8 cellular contexts compared by ENCODE assay signal in the genomic region with DNA sequence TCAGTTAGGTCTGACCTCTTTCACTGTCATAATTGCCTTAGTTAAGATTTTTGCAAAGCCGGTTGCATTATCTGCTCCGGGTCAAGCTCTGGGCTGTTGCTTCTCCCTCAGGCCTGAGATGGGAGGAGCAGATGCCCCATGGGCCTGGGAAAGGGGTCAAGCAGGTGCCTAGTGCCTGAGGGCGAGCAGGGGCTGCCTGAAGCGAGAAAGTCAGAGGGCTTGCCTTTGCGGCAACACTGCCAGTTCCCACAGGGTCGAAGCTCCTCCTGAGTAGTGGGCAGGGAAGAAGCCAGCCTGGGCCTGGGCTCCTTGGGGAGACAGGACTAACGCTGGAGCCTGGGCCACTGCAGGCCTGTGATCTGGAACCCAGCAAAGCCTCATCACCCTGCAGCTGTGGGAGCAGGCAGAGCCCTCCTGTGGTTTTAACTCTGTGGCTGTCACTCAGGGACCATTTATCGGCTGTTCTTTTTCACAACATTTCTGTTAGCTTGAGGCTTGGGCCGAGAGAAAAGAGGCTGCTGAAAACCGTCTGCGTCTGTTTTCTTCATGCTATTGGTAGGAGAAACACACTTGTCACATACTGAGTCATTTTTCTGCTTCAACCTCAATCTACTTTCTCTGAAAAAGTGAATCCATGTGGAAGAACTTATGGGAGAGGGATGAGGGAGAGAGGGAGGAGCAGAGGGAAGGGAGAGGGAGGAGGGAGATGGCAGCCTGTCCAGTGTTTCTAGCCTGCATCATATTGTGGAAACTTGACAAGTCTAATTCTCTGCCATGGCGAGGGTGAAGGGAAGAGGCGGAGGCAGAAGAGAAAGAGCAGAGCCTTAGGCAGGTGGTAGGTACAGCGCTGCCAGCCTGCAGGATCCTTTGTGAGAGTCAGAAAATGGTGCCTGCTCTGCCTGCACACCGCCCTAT.
DNase-seq lines count a peak whose midpoint lies in the region; ATAC-seq, FAIRE-seq and TF ChIP-seq lines count a peak whose summit lies in the region.

No MANE protein-coding gene starts in this region.

- peaks cover 9% of the 10 kb centered on the region for H3K4me1 ChIP-seq in GM12878 (ENCODE audit: control insufficient read depth, insufficient read depth, low read length)
- peaks cover 0 to 3% of the 10 kb centered on the region in 2 donors for H3K4me1 ChIP-seq in small intestine (ENCODE audit: control insufficient read depth in 2 of 2, insufficient read depth in 1 of 2, low read depth in 1 of 2, low read length in 1 of 2)

- RAD21 ChIA-PET in GM12878 (lab: Charles Lee; ENCODE audit: unreplicated experiment), result no interaction called here

- ATAC-seq in GM12878, result peak; percentile 57
- no peak for ATAC-seq in HG03442 (IDR thresholded peaks at IDR 0.05; ENCODE audit: unreplicated experiment)

- H3K27ac ChIP-seq in GM12878 (ENCODE audit: control insufficient read depth, insufficient read depth) (no peak overlapping the region), small intestine (ENCODE audit: low read depth in 1 of 2, low read length in 1 of 2) (peak overlapping the region in 1 of 2 donors; percentile 37)

- peak; percentile 51 for DNase-seq in activated naive CD4-positive, alpha-beta T cell treated with anti-CD3 and anti-CD28 coated beads, Interleukin-2, amount 10 ng/mL, durations not matched to agents 7 days and 5 days
- no peak for DNase-seq in activated naive CD4-positive, alpha-beta T cell treated with Interleukin-2 at 50 U/mL for 16 hours
- peak; percentile 27 for DNase-seq in NCI-H2171 (lab: John Stamatoyannopoulos, UW)
- DNase-seq in GM12878 (ENCODE audit: low read depth, low spot score), result no peak
- peak; percentile 45 for DNase-seq in small intestine
- DNase-seq in ACHN, result no peak
- DNase-seq in NCI-H446 (lab: John Stamatoyannopoulos, UW), result no peak

- BruUV-seq in GM12878 (replicated peaks; lab: Mats Ljungman, UMichigan), result no TSS peak

- no peaks in the 10 kb centered on the region for H3K27me3 Mint-ChIP-seq in activated naive CD4-positive, alpha-beta T cell treated with anti-CD3 and anti-CD28 coated beads, Interleukin-2, amount 10 ng/mL, durations not matched to agents 7 days and 5 days

- H2AFZ ChIP-seq in GM12878 (ENCODE audit: control insufficient read depth, low read depth, low read length), result peak overlapping the region; percentile 7; the same call in 1 of the 2 replicates

- no peaks in the 10 kb centered on the region for H3K79me2 ChIP-seq in GM12878 (ENCODE audit: control insufficient read depth, insufficient read depth, low read length)

- H3K36me3 ChIP-seq in GM12878 (ENCODE audit: control insufficient read depth in 2 of 2, insufficient read depth in 2 of 2, low read length in 1 of 2) (no peaks in the 10 kb centered on the region), small intestine (ENCODE audit: control insufficient read depth in 2 of 2, insufficient read depth in 2 of 2, low read length in 2 of 2) (no peaks in the 10 kb centered on the region)

- 0 out of 2 replicates have a peak overlapping the region, but pooled peaks have one; percentile 52 for H3K4me2 ChIP-seq in GM12878 (ENCODE audit: control insufficient read depth, insufficient read depth)

- FAIRE-seq in GM12878 (lab: Jason Lieb, UNC) (no peak), small intestine (lab: Jason Lieb, UNC) (no peak)

- H3K4me3 Mint-ChIP-seq in activated naive CD4-positive, alpha-beta T cell treated with anti-CD3 and anti-CD28 coated beads, Interleukin-2, amount 10 ng/mL, durations not matched to agents 7 days and 5 days, result peak overlapping the region; percentile 50

- H3K27me3 ChIP-seq in GM12878 (replicated peaks in 1 of 2; ENCODE audit: control insufficient read depth in 2 of 2, insufficient read depth in 2 of 2, low read length in 1 of 2) (no peaks in the 10 kb centered on the region), small intestine (ENCODE audit: control insufficient read depth in 2 of 2, insufficient read depth in 2 of 2, low read length in 2 of 2) (no peaks in the 10 kb centered on the region)

- TF ChIP-seq EP300 in GM12878 (IDR thresholded peaks at IDR 0.05; ENCODE audit: borderline replicate concordance in 1 of 2, control insufficient read depth in 1 of 2, low read depth in 2 of 2, low read length in 2 of 2), result no peak

- H3K9me3 Mint-ChIP-seq in activated naive CD4-positive, alpha-beta T cell treated with anti-CD3 and anti-CD28 coated beads, Interleukin-2, amount 10 ng/mL, durations not matched to agents 7 days and 5 days, result peaks cover 2% of the 10 kb centered on the region

- H3K9me3 ChIP-seq in GM12878 (replicated peaks; ENCODE audit: control insufficient read depth, insufficient read depth, low read length), result no peaks in the 10 kb centered on the region
- H3K9me3 ChIP-seq in small intestine (ENCODE audit: control insufficient read depth, low read depth), result no peaks in the 10 kb centered on the region

- H3K4me1 Mint-ChIP-seq in activated naive CD4-positive, alpha-beta T cell treated with anti-CD3 and anti-CD28 coated beads, Interleukin-2, amount 10 ng/mL, durations not matched to agents 7 days and 5 days, result peaks cover 56% of the 10 kb centered on the region

- in situ Hi-C loops in GM12878 (cut with MboI) (no loop called here), ACHN (cut with HindIII; ENCODE audit: low pct_ligation_motif_present, low pct_unique_long_range_greater_than_20kb, low sequenced_read_pairs) (no loop called here)

- H3K9ac ChIP-seq in GM12878 (ENCODE audit: control insufficient read depth, insufficient read depth, low read length), result no peak overlapping the region

- TF ChIP-seq CTCF in GM12878 (IDR thresholded peaks at IDR 0.05 in 2 of 3, conservative IDR thresholded peaks at IDR 0.05 in 1 of 3; ENCODE audit: control insufficient read depth in 2 of 3, extremely low read depth in 1 of 3, insufficient read depth in 1 of 3, low read depth in 3 of 3, low read length in 3 of 3), result no peak

- 63% methylated on average over 15 of the region's 15 CpGs for WGBS in GM12878 (ENCODE audit: insufficient coverage, insufficient replicate concordance, low lambda C conversion rate, missing lambda C conversion rate)
- WGBS in small intestine, 3 donors, result 70 to 80% (median 73%) methylated on average over 15 of the region's 15 CpGs

- no peaks in the 10 kb centered on the region for H4K20me1 ChIP-seq in GM12878 (ENCODE audit: control insufficient read depth, insufficient read depth)

- intact Hi-C loops in GM12878 (cut with micrococcal nuclease; ENCODE audit: unreplicated experiment), result no loop called here

- no peak for TF ChIP-seq POLR2A in GM12878 (IDR thresholded peaks at IDR 0.05; ENCODE audit: low read depth, low read length)

- H3K36me3 Mint-ChIP-seq in activated naive CD4-positive, alpha-beta T cell treated with anti-CD3 and anti-CD28 coated beads, Interleukin-2, amount 10 ng/mL, durations not matched to agents 7 days and 5 days, result peaks cover 3% of the 10 kb centered on the region

- CTCF ChIA-PET in activated naive CD4-positive, alpha-beta T cell treated with anti-CD3 and anti-CD28 coated beads, Interleukin-2, amount 10 ng/mL, durations not matched to agents 7 days and 5 days (lab: Charles Lee), result interaction anchor here (0.9 kb wide), 1 partner anchor 18 kb away, joined by 3 read pairs; no protein-coding TSS in a partner anchor
- CTCF ChIA-PET in GM12878 (lab: Yijun Ruan, JAX), result no interaction called here

- POLR2A ChIA-PET in GM12878 (lab: Charles Lee), result interaction anchor here (1.2 kb wide), 1 partner anchor 41 kb away, joined by 3 read pairs; no protein-coding TSS in a partner anchor

- SMC1A ChIA-PET in GM12878 (lab: Charles Lee; ENCODE audit: uncharacterized antibody, unreplicated experiment), result interaction anchor here (0.9 to 1.3 kb wide), 3 partner anchors 8 to 37 kb away, joined by 3 to 6 read pairs (median 3); no protein-coding TSS in a partner anchor

- H3K4me3 ChIP-seq in GM12878 (no peak overlapping the region), small intestine (ENCODE audit: low read depth in 1 of 2, low read length in 2 of 2) (no peak overlapping the region)

- TF ChIP-seq RAD21 in GM12878 (IDR thresholded peaks at IDR 0.05; ENCODE audit: insufficient read depth, low read depth, low read length), result no peak

- H3K27ac Mint-ChIP-seq in activated naive CD4-positive, alpha-beta T cell treated with anti-CD3 and anti-CD28 coated beads, Interleukin-2, amount 10 ng/mL, durations not matched to agents 7 days and 5 days, result peak overlapping the region; percentile 81

TF ChIP-seq in GM12878, 131 proteins besides CTCF, POLR2A, EP300 and RAD21 (continues in another document):
- no peak for TF ChIP-seq YY1 (IDR thresholded peaks at IDR 0.05; ENCODE audit: low read depth, low read length)
- peak; percentile 68 for TF ChIP-seq RUNX3 (IDR thresholded peaks at IDR 0.05; ENCODE audit: low read length)
- no peak for TF ChIP-seq ESRRA (IDR thresholded peaks at IDR 0.05; ENCODE audit: low read length)
- no peak for TF ChIP-seq STAT3 (IDR thresholded peaks at IDR 0.05; ENCODE audit: low read depth, low read length)
- no peak for TF ChIP-seq TCF12 (IDR thresholded peaks at IDR 0.05; ENCODE audit: low read depth, low read length)
- TF ChIP-seq, protein P1, sequence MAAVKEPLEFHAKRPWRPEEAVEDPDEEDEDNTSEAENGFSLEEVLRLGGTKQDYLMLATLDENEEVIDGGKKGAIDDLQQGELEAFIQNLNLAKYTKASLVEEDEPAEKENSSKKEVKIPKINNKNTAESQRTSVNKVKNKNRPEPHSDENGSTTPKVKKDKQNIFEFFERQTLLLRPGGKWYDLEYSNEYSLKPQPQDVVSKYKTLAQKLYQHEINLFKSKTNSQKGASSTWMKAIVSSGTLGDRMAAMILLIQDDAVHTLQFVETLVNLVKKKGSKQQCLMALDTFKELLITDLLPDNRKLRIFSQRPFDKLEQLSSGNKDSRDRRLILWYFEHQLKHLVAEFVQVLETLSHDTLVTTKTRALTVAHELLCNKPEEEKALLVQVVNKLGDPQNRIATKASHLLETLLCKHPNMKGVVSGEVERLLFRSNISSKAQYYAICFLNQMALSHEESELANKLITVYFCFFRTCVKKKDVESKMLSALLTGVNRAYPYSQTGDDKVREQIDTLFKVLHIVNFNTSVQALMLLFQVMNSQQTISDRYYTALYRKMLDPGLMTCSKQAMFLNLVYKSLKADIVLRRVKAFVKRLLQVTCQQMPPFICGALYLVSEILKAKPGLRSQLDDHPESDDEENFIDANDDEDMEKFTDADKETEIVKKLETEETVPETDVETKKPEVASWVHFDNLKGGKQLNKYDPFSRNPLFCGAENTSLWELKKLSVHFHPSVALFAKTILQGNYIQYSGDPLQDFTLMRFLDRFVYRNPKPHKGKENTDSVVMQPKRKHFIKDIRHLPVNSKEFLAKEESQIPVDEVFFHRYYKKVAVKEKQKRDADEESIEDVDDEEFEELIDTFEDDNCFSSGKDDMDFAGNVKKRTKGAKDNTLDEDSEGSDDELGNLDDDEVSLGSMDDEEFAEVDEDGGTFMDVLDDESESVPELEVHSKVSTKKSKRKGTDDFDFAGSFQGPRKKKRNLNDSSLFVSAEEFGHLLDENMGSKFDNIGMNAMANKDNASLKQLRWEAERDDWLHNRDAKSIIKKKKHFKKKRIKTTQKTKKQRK (IDR thresholded peaks at IDR 0.05; ENCODE audit: low read depth, low read length), result no peak

Comparison
In these comparisons a context has a peak if more than half of its experiments do, and no peak if none do; other contexts are left out.
1. DNase-seq: peak in activated naive CD4-positive, alpha-beta T cell treated with anti-CD3 and anti-CD28 coated beads, Interleukin-2, amount 10 ng/mL, durations not matched to agents 7 days and 5 days (single experiment), NCI-H2171 (single experiment) and small intestine (single experiment); none in activated naive CD4-positive, alpha-beta T cell treated with Interleukin-2 at 50 U/mL for 16 hours (single experiment), GM12878 (single experiment), ACHN (single experiment) and NCI-H446 (0 of 2).